ENCODE assay signal across 1 cellular context in genomic region chr3:51975857-51976549, GRCh38.
TF ChIP-seq lines count a peak whose summit lies in the region.

No MANE protein-coding gene starts in this region.

TF ChIP-seq in GM23338, 12 proteins besides CTCF, POLR2A, EP300 and RAD21 (continued from another document):
- TF ChIP-seq ETS1 (IDR thresholded peaks at IDR 0.05): no peak
- TF ChIP-seq REST (IDR thresholded peaks at IDR 0.05; ENCODE audit: unreplicated experiment): no peak
- TF ChIP-seq NANOG (IDR thresholded peaks at IDR 0.05; ENCODE audit: borderline replicate concordance): no peak
- TF ChIP-seq JUNB (IDR thresholded peaks at IDR 0.05; ENCODE audit: unreplicated experiment): no peak
- TF ChIP-seq EZH2phosphoT487 (IDR thresholded peaks at IDR 0.05; ENCODE audit: unreplicated experiment): no peak
